ENCODE assay signal across 9 cellular contexts in the genomic region with DNA sequence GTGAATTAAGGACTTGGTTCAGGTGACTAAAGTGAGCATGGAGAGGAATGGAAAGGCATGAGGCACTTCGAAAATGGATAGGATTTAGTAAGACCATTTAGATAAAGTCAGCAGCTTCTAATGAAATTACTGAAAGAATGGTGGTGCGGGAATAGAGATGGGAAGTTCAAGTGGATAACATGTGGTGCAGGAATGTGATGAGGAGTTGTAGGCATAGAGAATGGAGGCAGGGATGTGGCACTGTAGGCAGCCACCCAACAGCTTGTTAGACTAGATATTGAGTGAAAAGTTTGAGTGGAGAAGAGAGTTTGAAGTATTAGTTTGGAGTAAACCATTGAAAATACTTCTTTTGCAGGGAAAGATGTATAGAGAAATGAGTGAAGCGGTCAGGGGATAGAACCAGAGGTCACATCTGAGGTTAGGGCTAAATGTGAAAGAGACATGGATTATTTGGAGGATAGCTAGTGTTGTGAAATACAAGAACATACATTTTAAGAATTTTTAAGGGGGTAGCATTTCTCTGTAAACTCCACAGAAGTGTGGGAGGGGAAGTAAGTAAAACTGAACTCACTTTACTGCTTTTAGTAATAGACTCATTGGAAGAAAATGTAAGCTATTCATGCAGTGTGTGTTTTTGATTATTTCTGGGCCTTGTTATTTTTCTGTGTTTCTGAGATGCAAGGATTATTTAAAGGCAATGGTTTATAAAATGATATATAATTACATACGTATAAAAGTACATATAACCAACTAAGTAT. TPM values are rescaled to one million over a fixed set of nuclear protein-coding genes. Genes with fewer than 3 reads are reported as not detected.
DNase-seq lines count a peak whose midpoint lies in the region; ATAC-seq and TF ChIP-seq lines count a peak whose summit lies in the region.
"Had no signal": no experiment of that assay in that cellular context is flagged by ENCODE, and none has a peak within 500 bp of the region (broad histone marks: within the 10 kb centered on the region; RNA-seq: fewer than 3 reads in every experiment).

No MANE protein-coding gene starts in this region.

- no peak for TF ChIP-seq CTCF in AG09319 (IDR thresholded peaks at IDR 0.05; ENCODE audit: low read depth, low read length)
- TF ChIP-seq CTCF in BE2C (IDR thresholded peaks at IDR 0.05; ENCODE audit: low read depth, low read length), result no peak

- no peak overlapping the region for H3K4me3 ChIP-seq in BE2C (ENCODE audit: low read depth, low read length)

- H3K27me3 Mint-ChIP-seq in activated T-helper 2 cell treated with anti-CD3 and anti-CD28 coated beads, Interferon-gamma antibody, Interleukin-2, Interleukin-4, amounts not matched to agents 10 μg/mL and 5 μg/mL and 100 μg/mL, durations not matched to agents 14 hours and 24 hours and 36 hours (ENCODE audit: low read depth), result no peaks in the 10 kb centered on the region

- H3K27ac Mint-ChIP-seq in activated T-helper 2 cell treated with anti-CD3 and anti-CD28 coated beads, Interferon-gamma antibody, Interleukin-2, Interleukin-4, amounts not matched to agents 10 μg/mL and 5 μg/mL and 100 μg/mL, durations not matched to agents 14 hours and 24 hours and 36 hours, result peak overlapping the region; percentile 1

- intact Hi-C loops in activated T-helper 2 cell treated with anti-CD3 and anti-CD28 coated beads, Interferon-gamma antibody, Interleukin-2, Interleukin-4, amounts not matched to agents 10 μg/mL and 5 μg/mL and 100 μg/mL, durations not matched to agents 14 hours and 24 hours and 36 hours (cut with micrococcal nuclease), result no loop called here

- H3K9me3 ChIP-seq in BE2C, result no peaks in the 10 kb centered on the region; the same call in 1 of the 2 replicates

- no peak overlapping the region for H3K4me3 Mint-ChIP-seq in activated T-helper 2 cell treated with anti-CD3 and anti-CD28 coated beads, Interferon-gamma antibody, Interleukin-2, Interleukin-4, amounts not matched to agents 10 μg/mL and 5 μg/mL and 100 μg/mL, durations not matched to agents 14 hours and 24 hours and 36 hours (ENCODE audit: low read depth)

- peaks cover 11% of the 10 kb centered on the region for H3K4me1 ChIP-seq in BE2C

- no peaks in the 10 kb centered on the region for H3K9me3 Mint-ChIP-seq in activated T-helper 2 cell treated with anti-CD3 and anti-CD28 coated beads, Interferon-gamma antibody, Interleukin-2, Interleukin-4, amounts not matched to agents 10 μg/mL and 5 μg/mL and 100 μg/mL, durations not matched to agents 14 hours and 24 hours and 36 hours

- H3K36me3 ChIP-seq in BE2C, result no peaks in the 10 kb centered on the region; the same call in 1 of the 2 replicates
- H3K36me3 ChIP-seq: WERI-Rb-1 had no signal

- peaks cover 14% of the 10 kb centered on the region for H3K36me3 Mint-ChIP-seq in activated T-helper 2 cell treated with anti-CD3 and anti-CD28 coated beads, Interferon-gamma antibody, Interleukin-2, Interleukin-4, amounts not matched to agents 10 μg/mL and 5 μg/mL and 100 μg/mL, durations not matched to agents 14 hours and 24 hours and 36 hours (ENCODE audit: low read depth)

- peak; percentile 38 for DNase-seq in AG09319 (ENCODE audit: extremely low read depth, low read depth)
- peak; percentile 62 for DNase-seq in HCEC 1CT
- no peak for DNase-seq in activated T-helper 2 cell treated with anti-CD3 and anti-CD28 coated beads, Interferon-gamma antibody, Interleukin-2, Interleukin-4, amounts not matched to agents 10 μg/mL and 5 μg/mL and 100 μg/mL, durations not matched to agents 14 hours and 24 hours and 36 hours (ENCODE audit: low spot score)
- DNase-seq in kidney glomerular epithelial cell (lab: John Stamatoyannopoulos, UW), result peak; percentile 13
- DNase-seq in activated effector memory CD4-positive, alpha-beta T cell treated with Interleukin-2 at 50 U/mL for 16 hours, result no peak
- no peak for DNase-seq in BE2C
- DNase-seq in NCI-H526 treated with DMSO at 0.1 percent for 48 hours (lab: John Stamatoyannopoulos, UW), result no peak
- DNase-seq: WERI-Rb-1 had no signal

- no peak for ATAC-seq in GM19452 (IDR thresholded peaks at IDR 0.05; ENCODE audit: unreplicated experiment)

- H3K27me3 ChIP-seq in BE2C, result no peaks in the 10 kb centered on the region

- peaks cover 63% of the 10 kb centered on the region for H3K4me1 Mint-ChIP-seq in activated T-helper 2 cell treated with anti-CD3 and anti-CD28 coated beads, Interferon-gamma antibody, Interleukin-2, Interleukin-4, amounts not matched to agents 10 μg/mL and 5 μg/mL and 100 μg/mL, durations not matched to agents 14 hours and 24 hours and 36 hours (ENCODE audit: low read depth)

RNA-seq across cellular contexts. Expression of a gene that starts 46.2 kb away (rescaled TPM):
- 61.8 and 62.5 TPM in 2 replicates for total RNA-seq in activated T-helper 2 cell treated with anti-CD3 and anti-CD28 coated beads, Interferon-gamma antibody, Interleukin-2, Interleukin-4, amounts not matched to agents 10 μg/mL and 5 μg/mL and 100 μg/mL, durations not matched to agents 14 hours and 24 hours and 36 hours
- 23.5 TPM for polyA plus RNA-seq in BE2C (2012; ENCODE audit: insufficient read depth, insufficient read length, low read depth)

Comparison
In these comparisons a context has a peak if more than half of its experiments do, and no peak if none do; other contexts are left out.
1. DNase-seq: peak in AG09319 (single experiment), HCEC 1CT (single experiment) and kidney glomerular epithelial cell (single experiment); none in activated T-helper 2 cell treated with anti-CD3 and anti-CD28 coated beads, Interferon-gamma antibody, Interleukin-2, Interleukin-4, amounts not matched to agents 10 μg/mL and 5 μg/mL and 100 μg/mL, durations not matched to agents 14 hours and 24 hours and 36 hours (single experiment), activated effector memory CD4-positive, alpha-beta T cell treated with Interleukin-2 at 50 U/mL for 16 hours (single experiment), BE2C (single experiment) and NCI-H526 treated with DMSO at 0.1 percent for 48 hours (single experiment).